1 cellular context compared by ENCODE assay signal in genomic region chr6:3838992-3839867, GRCh38.
TF ChIP-seq lines count a peak whose summit lies in the region.

No MANE protein-coding gene starts in this region.

TF ChIP-seq in HepG2, 621 proteins besides CTCF, POLR2A, EP300 and RAD21 (continued from another document and continues in another):
- TF ChIP-seq RERE (CRISPR knock-in tag; IDR thresholded peaks at IDR 0.05; ENCODE audit: low read depth), result peak; percentile 64; the same call in 1 of the 2 replicates
- TF ChIP-seq ATF1 (CRISPR knock-in tag; IDR thresholded peaks at IDR 0.05), result no peak
- peak; percentile 85 for TF ChIP-seq ZNF772 (CRISPR knock-in tag; IDR thresholded peaks at IDR 0.05)
- TF ChIP-seq KDM2A (CRISPR knock-in tag; IDR thresholded peaks at IDR 0.05; ENCODE audit: borderline replicate concordance, low read depth), result no peak
- peak; percentile 78; the same call in 1 of the 2 replicates for TF ChIP-seq ZSCAN29 (CRISPR knock-in tag; conservative IDR thresholded peaks at IDR 0.05)
- peak; percentile 60; the same call in 1 of the 2 replicates for TF ChIP-seq MXD1 (CRISPR knock-in tag; IDR thresholded peaks at IDR 0.05)
- no peak for TF ChIP-seq ISX (CRISPR knock-in tag; conservative IDR thresholded peaks at IDR 0.05)
- no peak for TF ChIP-seq SYNCRIP (IDR thresholded peaks at IDR 0.05; ENCODE audit: insufficient read depth, low read depth, low read length)
- 0 out of 2 replicates have a peak, but pooled peaks have one; percentile 26 for TF ChIP-seq STAT6 (CRISPR knock-in tag; IDR thresholded peaks at IDR 0.05; ENCODE audit: borderline replicate concordance)
- TF ChIP-seq SP5 (CRISPR knock-in tag; IDR thresholded peaks at IDR 0.05; ENCODE audit: borderline replicate concordance, low read depth), result peak; percentile 95
- no peak for TF ChIP-seq ZNF670 (CRISPR knock-in tag; IDR thresholded peaks at IDR 0.05; ENCODE audit: borderline replicate concordance)
- peak; percentile 81; the same call in 1 of the 2 replicates for TF ChIP-seq PPARG (CRISPR knock-in tag; conservative IDR thresholded peaks at IDR 0.05)
- no peak for TF ChIP-seq CSRNP1 (CRISPR knock-in tag; IDR thresholded peaks at IDR 0.05)
- TF ChIP-seq FOXM1 (CRISPR knock-in tag; IDR thresholded peaks at IDR 0.05), result no peak
- no peak for TF ChIP-seq SP1 (IDR thresholded peaks at IDR 0.05)
- 0 out of 2 replicates have a peak, but pooled peaks have one; percentile 44 for TF ChIP-seq SP1 (CRISPR knock-in tag; IDR thresholded peaks at IDR 0.05)
- TF ChIP-seq ZBTB33 (CRISPR knock-in tag; IDR thresholded peaks at IDR 0.05), result peak; percentile 68; the same call in 1 of the 2 replicates
- TF ChIP-seq MXD3 (CRISPR knock-in tag; IDR thresholded peaks at IDR 0.05), result no peak
- no peak for TF ChIP-seq RARG (CRISPR knock-in tag; IDR thresholded peaks at IDR 0.05; ENCODE audit: low read depth)
- TF ChIP-seq ZBTB2 (CRISPR knock-in tag; IDR thresholded peaks at IDR 0.05; ENCODE audit: low read depth), result no peak
- TF ChIP-seq SNAPC4 (CRISPR knock-in tag; IDR thresholded peaks at IDR 0.05), result no peak
- TF ChIP-seq NFAT5 (CRISPR knock-in tag; IDR thresholded peaks at IDR 0.05), result no peak
